19 cellular contexts compared by ENCODE assay signal in genomic region chr14:53814371-53814770, GRCh38.
DNase-seq lines count a peak whose midpoint lies in the region; ATAC-seq, FAIRE-seq and TF ChIP-seq lines count a peak whose summit lies in the region.
"Had no signal": no experiment of that assay in that cellular context is flagged by ENCODE, and none has a peak within 500 bp of the region (broad histone marks: within the 10 kb centered on the region; RNA-seq: fewer than 3 reads in every experiment).

No MANE protein-coding gene starts in this region.

- no peaks in the 10 kb centered on the region for H3K27me3 Mint-ChIP-seq in activated naive CD4-positive, alpha-beta T cell treated with anti-CD3 and anti-CD28 coated beads, Interleukin-2, amount 10 ng/mL, durations not matched to agents 7 days and 5 days
- H3K27me3 Mint-ChIP-seq in Caco-2 (ENCODE audit: insufficient read depth, unreplicated experiment): no peaks in the 10 kb centered on the region

- BruUV-seq in Caco-2 (replicated peaks; lab: Mats Ljungman, UMichigan): no TSS peak

- H3K4me1 ChIP-seq in Caco-2: no peaks in the 10 kb centered on the region
- H3K4me1 ChIP-seq: BLaER1 had no signal

- no peak overlapping the region for H3K4me3 ChIP-seq in Caco-2 (ENCODE audit: low read depth, low read length)
- H3K4me3 ChIP-seq: BLaER1, MG63 had no signal

- H3K27me3 ChIP-seq in Caco-2 (replicated peaks; ENCODE audit: control insufficient read depth, insufficient read depth, low read length): no peaks in the 10 kb centered on the region
- H3K27me3 ChIP-seq: BLaER1, MG63 had no signal

- CTCF ChIA-PET in activated naive CD4-positive, alpha-beta T cell treated with anti-CD3 and anti-CD28 coated beads, Interleukin-2, amount 10 ng/mL, durations not matched to agents 7 days and 5 days (lab: Charles Lee): no interaction called here
- CTCF ChIA-PET in Caco-2 (lab: Charles Lee): no interaction called here

- intact Hi-C loops in Caco-2 (cut with micrococcal nuclease; ENCODE audit: unreplicated experiment): no loop called here

- no peaks in the 10 kb centered on the region for H3K9me3 Mint-ChIP-seq in activated naive CD4-positive, alpha-beta T cell treated with anti-CD3 and anti-CD28 coated beads, Interleukin-2, amount 10 ng/mL, durations not matched to agents 7 days and 5 days
- peaks cover 21% of the 10 kb centered on the region for H3K9me3 Mint-ChIP-seq in Caco-2 (ENCODE audit: unreplicated experiment)

- no peaks in the 10 kb centered on the region for H3K4me1 Mint-ChIP-seq in activated naive CD4-positive, alpha-beta T cell treated with anti-CD3 and anti-CD28 coated beads, Interleukin-2, amount 10 ng/mL, durations not matched to agents 7 days and 5 days
- H3K4me1 Mint-ChIP-seq in Caco-2 (ENCODE audit: low read depth, unreplicated experiment): peaks cover 8% of the 10 kb centered on the region

- no peak overlapping the region for H3K27ac Mint-ChIP-seq in activated naive CD4-positive, alpha-beta T cell treated with anti-CD3 and anti-CD28 coated beads, Interleukin-2, amount 10 ng/mL, durations not matched to agents 7 days and 5 days
- no peak overlapping the region for H3K27ac Mint-ChIP-seq in Caco-2 (ENCODE audit: unreplicated experiment)
- H3K27ac Mint-ChIP-seq: CD8-positive, alpha-beta T cell had no signal

- FAIRE-seq in endometrium (lab: Jason Lieb, UNC): peak; percentile 81
- FAIRE-seq: D721Med, GM12891, GM18507, HepG2 had no signal

- POLR2A ChIA-PET in Caco-2 (lab: Charles Lee): no interaction called here

- H3K4me3 Mint-ChIP-seq in activated naive CD4-positive, alpha-beta T cell treated with anti-CD3 and anti-CD28 coated beads, Interleukin-2, amount 10 ng/mL, durations not matched to agents 7 days and 5 days: no peak overlapping the region
- H3K4me3 Mint-ChIP-seq in Caco-2 (ENCODE audit: unreplicated experiment): no peak overlapping the region
- H3K4me3 Mint-ChIP-seq: CD8-positive, alpha-beta T cell had no signal

- H3K36me3 Mint-ChIP-seq in activated naive CD4-positive, alpha-beta T cell treated with anti-CD3 and anti-CD28 coated beads, Interleukin-2, amount 10 ng/mL, durations not matched to agents 7 days and 5 days: no peaks in the 10 kb centered on the region
- H3K36me3 Mint-ChIP-seq in Caco-2 (ENCODE audit: insufficient read depth, unreplicated experiment): peaks cover 34% of the 10 kb centered on the region
- H3K36me3 Mint-ChIP-seq: CD8-positive, alpha-beta T cell had no signal

- no peaks in the 10 kb centered on the region for H3K36me3 ChIP-seq in Caco-2 (ENCODE audit: control insufficient read depth, insufficient read depth, low read length)
- H3K36me3 ChIP-seq: BLaER1, MG63 had no signal

- ATAC-seq in GM21825 (IDR thresholded peaks at IDR 0.05; ENCODE audit: unreplicated experiment): no peak
- ATAC-seq: CD8-positive, alpha-beta T cell; HepG2 had no signal

- no peak for TF ChIP-seq CTCF in Caco-2 (IDR thresholded peaks at IDR 0.05; ENCODE audit: insufficient read depth in 1 of 2, low read depth in 1 of 2, low read length in 1 of 2, severe bottlenecking in 1 of 2, unreplicated experiment in 1 of 2)

- DNase-seq in LHCN-M2 (ENCODE audit: low read depth) (peak; percentile 41), left kidney (ENCODE audit: low read depth, low spot score) (peak; percentile 61), MV-4-11 (lab: John Stamatoyannopoulos, UW) (no peak), Caco-2 (no peak)
- DNase-seq in activated naive CD4-positive, alpha-beta T cell treated with anti-CD3 and anti-CD28 coated beads, Interleukin-2, amount 10 ng/mL, durations not matched to agents 7 days and 5 days: no peak
- DNase-seq: CD8-positive, alpha-beta T cell; DND-41; GDM1; GOT3; MG63; NCI-H1092 treated with DMSO at 0.1 percent for 48 hours; NCI-H510A treated with DMSO at 0.1 percent for 48 hours had no signal

- H3K9me3 ChIP-seq in Caco-2: peaks cover 6% of the 10 kb centered on the region; the same call in 1 of the 2 replicates
- H3K9me3 ChIP-seq: BLaER1, MG63 had no signal

Comparison
In these comparisons a context has a peak if more than half of its experiments do, and no peak if none do; other contexts are left out.
1. DNase-seq: peak in LHCN-M2 (single experiment) and left kidney (single experiment); none in activated naive CD4-positive, alpha-beta T cell treated with anti-CD3 and anti-CD28 coated beads, Interleukin-2, amount 10 ng/mL, durations not matched to agents 7 days and 5 days (single experiment), MV-4-11 (single experiment) and Caco-2 (0 of 2).